In the genomic region with DNA sequence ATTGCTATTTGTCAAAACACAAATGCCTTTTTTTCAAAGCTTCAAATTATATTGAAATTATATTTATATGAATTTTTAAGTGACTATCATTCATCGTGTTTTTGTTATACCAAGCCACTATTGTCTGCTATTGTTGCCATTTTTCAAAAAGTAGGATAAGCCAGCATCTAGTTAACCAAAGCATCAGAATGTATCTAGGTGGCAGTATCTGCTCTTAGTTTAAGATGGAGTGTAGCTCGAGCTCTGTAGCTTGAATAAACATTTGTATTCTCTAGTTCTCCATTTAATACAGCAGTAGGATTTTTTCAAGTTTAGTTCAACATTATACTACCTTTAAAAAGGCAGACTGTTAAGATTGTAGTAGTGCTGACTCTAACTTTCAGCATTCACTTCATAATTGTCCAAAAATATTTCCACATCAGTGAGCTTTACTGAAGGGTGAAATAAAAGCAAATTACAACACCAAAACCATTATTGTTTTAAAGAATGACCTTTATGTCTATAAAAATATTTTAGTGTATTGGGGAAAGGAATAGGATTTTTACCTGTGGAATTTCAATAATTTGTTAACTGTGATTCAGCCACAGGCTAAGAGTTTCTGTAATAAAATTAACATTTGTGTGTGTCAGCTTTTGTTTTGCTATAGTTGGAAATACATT, we compare ENCODE assay signal across 9 cellular contexts. TPM values are rescaled to one million over a fixed set of nuclear protein-coding genes. Genes with fewer than 3 reads are reported as not detected.
A peak's percentile ranks its signal among the peaks of the same experiment; 100 is the strongest.
DNase-seq lines count a peak whose midpoint lies in the region; ATAC-seq, FAIRE-seq and TF ChIP-seq lines count a peak whose summit lies in the region.
"Had no signal": no experiment of that assay in that cellular context is flagged by ENCODE, and none has a peak within 500 bp of the region (broad histone marks: within the 10 kb centered on the region; RNA-seq: fewer than 3 reads in every experiment).

No MANE protein-coding gene starts in this region.

- peaks cover 2% of the 10 kb centered on the region for H3K4me1 Mint-ChIP-seq in activated CD8-positive, alpha-beta T cell treated with anti-CD3 and anti-CD28 coated beads for 36 hours (ENCODE audit: low read depth)

- WGBS in tibial nerve, 2 donors, result 13 to 21% methylated on average over 2 of the region's 2 CpGs

- H3K36me3 ChIP-seq in tibial nerve, result no peaks in the 10 kb centered on the region
- H3K36me3 ChIP-seq: SJSA1 had no signal

- H3K9me3 ChIP-seq in tibial nerve, result no peaks in the 10 kb centered on the region
- H3K9me3 ChIP-seq: SJSA1 had no signal

- DNase-seq in GM12891 (ENCODE audit: insufficient read length, low spot score) (no peak), NCI-H69 (lab: John Stamatoyannopoulos, UW) (peak; percentile 59), pons (ENCODE audit: low spot score) (peak; percentile 79), tibial nerve (ENCODE audit: low spot score in 2 of 2) (no peak), kidney tubule cell (ENCODE audit: low spot score) (no peak)
- DNase-seq in stimulated activated CD4-positive, alpha-beta T cell treated with anti-CD3 and anti-CD28 coated beads, Interleukin-2, amount 100 ng/mL, for 48 hours, result no peak
- DNase-seq in activated CD8-positive, alpha-beta T cell treated with anti-CD3 and anti-CD28 coated beads for 36 hours, result no peak

- peak overlapping the region in 1 of 4 donors; percentile 23 for H3K27ac ChIP-seq in tibial nerve
- H3K27ac ChIP-seq: SJSA1 had no signal

- TF ChIP-seq POLR2A in GM12891 (IDR thresholded peaks at IDR 0.05; ENCODE audit: low read depth, low read length) (no peak), tibial nerve (IDR thresholded peaks at IDR 0.05) (no peak)

- CTCF ChIA-PET in activated CD8-positive, alpha-beta T cell treated with anti-CD3 and anti-CD28 coated beads for 36 hours (lab: Charles Lee), result interaction anchor here (0.7 to 2.1 kb wide), 9 partner anchors 10 to 598 kb away, joined by 3 to 10 read pairs (median 4); no protein-coding TSS in a partner anchor

- POLR2A ChIA-PET in activated CD8-positive, alpha-beta T cell treated with anti-CD3 and anti-CD28 coated beads for 36 hours (lab: Charles Lee), result no interaction called here

- H3K27ac Mint-ChIP-seq in activated CD8-positive, alpha-beta T cell treated with anti-CD3 and anti-CD28 coated beads for 36 hours, result no peak overlapping the region

- FAIRE-seq in GM12891 (lab: Jason Lieb, UNC) (peak; percentile 9), endometrium (lab: Jason Lieb, UNC) (peak; percentile 68)

- TF ChIP-seq CTCF in tibial nerve (IDR thresholded peaks at IDR 0.05), result peak in 1 of 5 experiments; percentile 13
- TF ChIP-seq CTCF in activated CD8-positive, alpha-beta T cell treated with anti-CD3 and anti-CD28 coated beads for 36 hours (IDR thresholded peaks at IDR 0.05), result no peak

- no peak for ATAC-seq in activated CD8-positive, alpha-beta T cell treated with anti-CD3 and anti-CD28 coated beads for 36 hours

- H3K27me3 Mint-ChIP-seq in activated CD8-positive, alpha-beta T cell treated with anti-CD3 and anti-CD28 coated beads for 36 hours, result no peaks in the 10 kb centered on the region

- peaks cover 0 to 12% (median 0%) of the 10 kb centered on the region in 4 donors for H3K4me1 ChIP-seq in tibial nerve

- no peak overlapping the region for H3K4me3 ChIP-seq in tibial nerve
- H3K4me3 ChIP-seq: SJSA1 had no signal

- intact Hi-C loops in activated CD8-positive, alpha-beta T cell treated with anti-CD3 and anti-CD28 coated beads for 36 hours (cut with micrococcal nuclease), result no loop called here

- no peak overlapping the region for H3K4me3 Mint-ChIP-seq in activated CD8-positive, alpha-beta T cell treated with anti-CD3 and anti-CD28 coated beads for 36 hours

- H3K9me3 Mint-ChIP-seq in activated CD8-positive, alpha-beta T cell treated with anti-CD3 and anti-CD28 coated beads for 36 hours, result no peaks in the 10 kb centered on the region

- H3K36me3 Mint-ChIP-seq in activated CD8-positive, alpha-beta T cell treated with anti-CD3 and anti-CD28 coated beads for 36 hours (ENCODE audit: low read depth), result no peaks in the 10 kb centered on the region

- no peak for TF ChIP-seq EP300 in tibial nerve (IDR thresholded peaks at IDR 0.05)

- no peaks in the 10 kb centered on the region for H3K27me3 ChIP-seq in tibial nerve
- H3K27me3 ChIP-seq: SJSA1 had no signal

TF ChIP-seq in GM12891, 5 proteins besides CTCF, POLR2A, EP300 and RAD21:
- no peak for TF ChIP-seq SPI1 (IDR thresholded peaks at IDR 0.05; ENCODE audit: low read depth, low read length)
- no peak for TF ChIP-seq POU2F2 (IDR thresholded peaks at IDR 0.05; ENCODE audit: low read depth, low read length)
- no peak for TF ChIP-seq TAF1 (IDR thresholded peaks at IDR 0.05; ENCODE audit: low read depth, low read length)
- no peak for TF ChIP-seq PAX5 (IDR thresholded peaks at IDR 0.05; ENCODE audit: insufficient read depth, low read length, severe bottlenecking)
- no peak for TF ChIP-seq POLR2AphosphoS5 (IDR thresholded peaks at IDR 0.05; ENCODE audit: low read depth, low read length)

RNA-seq across cellular contexts. Expression of gene C15orf61, which starts 19.6 kb away (rescaled TPM):
- 2.3 TPM for polyA plus RNA-seq in GM12891 (2012; ENCODE audit: low read depth, missing spikeins)
- total RNA-seq in tibial nerve, result 1 to 10 TPM; 6.5 to 8.5 (median 7.3) TPM
- 1 to 10 TPM; 7.5 to 7.8 TPM for total RNA-seq in activated CD8-positive, alpha-beta T cell treated with anti-CD3 and anti-CD28 coated beads for 36 hours

RNA-seq across cellular contexts. Expression of gene MAP2K5, which starts 41.2 kb away (rescaled TPM):
- 9.3 TPM for polyA plus RNA-seq in GM12891 (2012; ENCODE audit: low read depth, missing spikeins)
- total RNA-seq in tibial nerve, result 10 to 100 TPM; 10.2 to 13.8 (median 11.9) TPM
- 10 to 100 TPM; 19.0 to 21.1 TPM for total RNA-seq in activated CD8-positive, alpha-beta T cell treated with anti-CD3 and anti-CD28 coated beads for 36 hours

Comparison
In these comparisons a context has a peak if more than half of its experiments do, and no peak if none do; other contexts are left out.
1. DNase-seq: peak in NCI-H69 (single experiment) and pons (single experiment); none in GM12891 (single experiment), stimulated activated CD4-positive, alpha-beta T cell treated with anti-CD3 and anti-CD28 coated beads, Interleukin-2, amount 100 ng/mL, for 48 hours (0 of 2), tibial nerve (0 of 2), kidney tubule cell (single experiment) and activated CD8-positive, alpha-beta T cell treated with anti-CD3 and anti-CD28 coated beads for 36 hours (single experiment).